In genomic region chr1:205339717-205340116, GRCh38 we compare ENCODE assay signal across 17 cellular contexts. TPM values are rescaled to one million over a fixed set of nuclear protein-coding genes. Genes with fewer than 3 reads are reported as not detected.
DNase-seq lines count a peak whose midpoint lies in the region; ATAC-seq and TF ChIP-seq lines count a peak whose summit lies in the region.
"Had no signal": no experiment of that assay in that cellular context is flagged by ENCODE, and none has a peak within 500 bp of the region (broad histone marks: within the 10 kb centered on the region; RNA-seq: fewer than 3 reads in every experiment).

No MANE protein-coding gene starts in this region.

- H3F3A ChIP-seq in smooth muscle cell (ENCODE audit: low read depth): no peaks in the 10 kb centered on the region

- peak; percentile 42 to 56 for ATAC-seq in activated T-cell treated with anti-CD3 and anti-CD28 coated beads, Interleukin-2, amount 50 U/mL, for 72 hours (replicated peaks in 1 of 2)
- ATAC-seq in HG02588 (IDR thresholded peaks at IDR 0.05; ENCODE audit: unreplicated experiment): peak; percentile 75
- peak; percentile 82 for ATAC-seq in HG03565 (IDR thresholded peaks at IDR 0.05; ENCODE audit: unreplicated experiment)
- ATAC-seq in stimulated activated naive B cell treated with anti-CD40 and anti-IgM and Interleukin-4, amounts not matched to agents 10 μg/mL and 1 μg/mL and 100 μg/mL, for 72 hours (replicated peaks): peak; percentile 89 to 91
- ATAC-seq in HG02970 (IDR thresholded peaks at IDR 0.05; ENCODE audit: low FRiP score, unreplicated experiment): no peak
- ATAC-seq: gastrocnemius medialis, pancreas had no signal

- H2BK120ac ChIP-seq in mesenchymal stem cell (ENCODE audit: low read depth, low read length): no peak overlapping the region

- H3K9me3 Mint-ChIP-seq in activated T-cell treated with anti-CD3 and anti-CD28 coated beads, Interleukin-2, amount 50 U/mL, for 72 hours: no peaks in the 10 kb centered on the region
- no peaks in the 10 kb centered on the region for H3K9me3 Mint-ChIP-seq in activated T-cell treated with anti-CD3 and anti-CD28 coated beads, Interleukin-2, amount 50 U/mL, for 24 hours
- no peaks in the 10 kb centered on the region for H3K9me3 Mint-ChIP-seq in stimulated activated naive B cell treated with anti-CD40 and anti-IgM and Interleukin-4, amounts not matched to agents 10 μg/mL and 1 μg/mL and 100 μg/mL, for 72 hours
- H3K9me3 Mint-ChIP-seq: activated T-cell treated with anti-CD3 and anti-CD28 coated beads, Interleukin-2, amount 50 U/mL, for 4 hours; mesothelial cell of epicardium had no signal

- no peak overlapping the region for H3K4me3 Mint-ChIP-seq in activated T-cell treated with anti-CD3 and anti-CD28 coated beads, Interleukin-2, amount 50 U/mL, for 72 hours
- H3K4me3 Mint-ChIP-seq in activated T-cell treated with anti-CD3 and anti-CD28 coated beads, Interleukin-2, amount 50 U/mL, for 24 hours: no peak overlapping the region
- H3K4me3 Mint-ChIP-seq in stimulated activated naive B cell treated with anti-CD40 and anti-IgM and Interleukin-4, amounts not matched to agents 10 μg/mL and 1 μg/mL and 100 μg/mL, for 72 hours: no peak overlapping the region
- H3K4me3 Mint-ChIP-seq: activated T-cell treated with anti-CD3 and anti-CD28 coated beads, Interleukin-2, amount 50 U/mL, for 4 hours; mesothelial cell of epicardium had no signal

- TF ChIP-seq CTCF in smooth muscle cell (IDR thresholded peaks at IDR 0.05; ENCODE audit: borderline replicate concordance, insufficient read depth, poor library complexity, severe bottlenecking): no peak

- no peaks in the 10 kb centered on the region for H4K20me1 ChIP-seq in smooth muscle cell (ENCODE audit: low read depth)

- H2BK5ac ChIP-seq in mesenchymal stem cell (ENCODE audit: low read depth, low read length, poor library complexity, severe bottlenecking): no peak overlapping the region

- no peak overlapping the region for H4K91ac ChIP-seq in mesenchymal stem cell (ENCODE audit: low read length)

- H3K27ac ChIP-seq in mesenchymal stem cell (ENCODE audit: low read length, poor library complexity, severe bottlenecking) (no peak overlapping the region), smooth muscle cell (ENCODE audit: low read depth) (no peak overlapping the region)
- H3K27ac ChIP-seq: gastrocnemius medialis, pancreas, uterus had no signal

- H3K9ac ChIP-seq in mesenchymal stem cell (ENCODE audit: low read length) (no peak overlapping the region), smooth muscle cell (ENCODE audit: low read depth) (no peak overlapping the region)

- no peaks in the 10 kb centered on the region for H3K79me2 ChIP-seq in smooth muscle cell (ENCODE audit: low read depth)

- no peak for DNase-seq in activated T-cell treated with anti-CD3 and anti-CD28 coated beads, Interleukin-2, amount 50 U/mL, for 72 hours
- DNase-seq in activated T-cell treated with anti-CD3 and anti-CD28 coated beads, Interleukin-2, amount 50 U/mL, for 24 hours: no peak
- DNase-seq in stimulated activated naive B cell treated with anti-CD40 and anti-IgM and Interleukin-4, amounts not matched to agents 10 μg/mL and 1 μg/mL and 100 μg/mL, for 72 hours: peak; percentile 54
- DNase-seq in mesenchymal stem cell (no peak), smooth muscle cell (lab: John Stamatoyannopoulos, UW; ENCODE audit: unreplicated experiment) (no peak)
- DNase-seq: activated T-cell treated with anti-CD3 and anti-CD28 coated beads, Interleukin-2, amount 50 U/mL, for 4 hours; gastrocnemius medialis; NCI-H2029; stimulated activated CD8-positive, alpha-beta memory T cell treated with anti-CD3 and anti-CD28 coated beads, Interleukin-4, amount 100 ng/mL, for 48 hours; uterus; WERI-Rb-1 had no signal

- no peak overlapping the region for H3K23ac ChIP-seq in mesenchymal stem cell (ENCODE audit: low read length in 2 of 2)

- no peak overlapping the region for H4K8ac ChIP-seq in mesenchymal stem cell (ENCODE audit: low read length)

- H3K36me3 Mint-ChIP-seq in activated T-cell treated with anti-CD3 and anti-CD28 coated beads, Interleukin-2, amount 50 U/mL, for 72 hours (ENCODE audit: insufficient read depth in 2 of 2): no peaks in the 10 kb centered on the region
- no peaks in the 10 kb centered on the region for H3K36me3 Mint-ChIP-seq in activated T-cell treated with anti-CD3 and anti-CD28 coated beads, Interleukin-2, amount 50 U/mL, for 24 hours (ENCODE audit: low read depth)
- no peaks in the 10 kb centered on the region for H3K36me3 Mint-ChIP-seq in stimulated activated naive B cell treated with anti-CD40 and anti-IgM and Interleukin-4, amounts not matched to agents 10 μg/mL and 1 μg/mL and 100 μg/mL, for 72 hours
- H3K36me3 Mint-ChIP-seq: mesothelial cell of epicardium had no signal

- no peak overlapping the region for H2BK15ac ChIP-seq in mesenchymal stem cell (ENCODE audit: low read depth, poor library complexity, severe bottlenecking)

- no peak overlapping the region for H3K4me2 ChIP-seq in mesenchymal stem cell (ENCODE audit: low read length, poor library complexity, severe bottlenecking)
- no peak overlapping the region for H3K4me2 ChIP-seq in smooth muscle cell

- H3K4me1 ChIP-seq in mesenchymal stem cell (ENCODE audit: control insufficient read depth, insufficient read depth, low read depth, low read length) (peaks cover 13% of the 10 kb centered on the region), smooth muscle cell (ENCODE audit: low read depth) (peaks cover 14% of the 10 kb centered on the region)

- H2AFZ ChIP-seq in mesenchymal stem cell (ENCODE audit: low read depth, low read length): no peak overlapping the region
- no peak overlapping the region for H2AFZ ChIP-seq in smooth muscle cell (ENCODE audit: low read depth)

- H3K36me3 ChIP-seq in mesenchymal stem cell (ENCODE audit: control insufficient read depth in 1 of 2, insufficient read depth in 2 of 2, low read depth in 1 of 2, low read length in 2 of 2): no peaks in the 10 kb centered on the region
- no peaks in the 10 kb centered on the region for H3K36me3 ChIP-seq in smooth muscle cell (ENCODE audit: low read depth)
- H3K36me3 ChIP-seq: gastrocnemius medialis, pancreas, uterus, WERI-Rb-1 had no signal

- H3K27me3 ChIP-seq in mesenchymal stem cell (ENCODE audit: control insufficient read depth in 1 of 2, insufficient read depth in 1 of 2, low read length in 2 of 2): peaks cover 54 to 75% of the 10 kb centered on the region in 2 experiments
- H3K27me3 ChIP-seq in smooth muscle cell (ENCODE audit: low read depth): peaks cover 21% of the 10 kb centered on the region
- H3K27me3 ChIP-seq: pancreas had no signal

- H3K9me3 ChIP-seq in mesenchymal stem cell (ENCODE audit: control insufficient read depth, low read length): no peaks in the 10 kb centered on the region
- H3K9me3 ChIP-seq in smooth muscle cell (replicated peaks; ENCODE audit: low read depth): no peaks in the 10 kb centered on the region
- H3K9me3 ChIP-seq: gastrocnemius medialis, pancreas, uterus had no signal

- H3K27me3 Mint-ChIP-seq in activated T-cell treated with anti-CD3 and anti-CD28 coated beads, Interleukin-2, amount 50 U/mL, for 72 hours (ENCODE audit: low read depth): peaks cover 27% of the 10 kb centered on the region
- peaks cover 22% of the 10 kb centered on the region for H3K27me3 Mint-ChIP-seq in activated T-cell treated with anti-CD3 and anti-CD28 coated beads, Interleukin-2, amount 50 U/mL, for 24 hours
- H3K27me3 Mint-ChIP-seq in stimulated activated naive B cell treated with anti-CD40 and anti-IgM and Interleukin-4, amounts not matched to agents 10 μg/mL and 1 μg/mL and 100 μg/mL, for 72 hours: peaks cover 13 to 19% of the 10 kb centered on the region in 2 donors

- H3K18ac ChIP-seq in mesenchymal stem cell (ENCODE audit: low read depth in 1 of 2, low read length in 2 of 2): no peak overlapping the region

- WGBS in mesenchymal stem cell: 100% methylated on average over 4 of the region's 4 CpGs
- 97% methylated on average over 4 of the region's 4 CpGs for WGBS in smooth muscle cell (ENCODE audit: low lambda C conversion rate)

- no peaks in the 10 kb centered on the region for H3K79me1 ChIP-seq in mesenchymal stem cell (replicated peaks; ENCODE audit: low read length, poor library complexity, severe bottlenecking)

- H3K14ac ChIP-seq in mesenchymal stem cell (ENCODE audit: low read length in 2 of 2): no peak overlapping the region

- H3K4me3 ChIP-seq in mesenchymal stem cell (ENCODE audit: insufficient read depth in 1 of 2, low read depth in 1 of 2, low read length in 2 of 2): no peak overlapping the region
- no peak overlapping the region for H3K4me3 ChIP-seq in smooth muscle cell
- H3K4me3 ChIP-seq: gastrocnemius medialis, pancreas, uterus had no signal

- H3K4me1 Mint-ChIP-seq in activated T-cell treated with anti-CD3 and anti-CD28 coated beads, Interleukin-2, amount 50 U/mL, for 72 hours (ENCODE audit: low read depth): peaks cover 15% of the 10 kb centered on the region
- H3K4me1 Mint-ChIP-seq in activated T-cell treated with anti-CD3 and anti-CD28 coated beads, Interleukin-2, amount 50 U/mL, for 24 hours (ENCODE audit: low read depth): peaks cover 9% of the 10 kb centered on the region
- peaks cover 35 to 59% of the 10 kb centered on the region in 2 donors for H3K4me1 Mint-ChIP-seq in stimulated activated naive B cell treated with anti-CD40 and anti-IgM and Interleukin-4, amounts not matched to agents 10 μg/mL and 1 μg/mL and 100 μg/mL, for 72 hours

- H3K27ac Mint-ChIP-seq in activated T-cell treated with anti-CD3 and anti-CD28 coated beads, Interleukin-2, amount 50 U/mL, for 72 hours: no peak overlapping the region
- H3K27ac Mint-ChIP-seq in activated T-cell treated with anti-CD3 and anti-CD28 coated beads, Interleukin-2, amount 50 U/mL, for 24 hours: no peak overlapping the region
- H3K27ac Mint-ChIP-seq in stimulated activated naive B cell treated with anti-CD40 and anti-IgM and Interleukin-4, amounts not matched to agents 10 μg/mL and 1 μg/mL and 100 μg/mL, for 72 hours: no peak overlapping the region
- H3K27ac Mint-ChIP-seq: mesothelial cell of epicardium had no signal

- H3K4ac ChIP-seq in mesenchymal stem cell (ENCODE audit: low read depth in 1 of 2, low read length in 2 of 2): no peak overlapping the region

- no peak overlapping the region for H2BK12ac ChIP-seq in mesenchymal stem cell (ENCODE audit: low read length in 2 of 2)

- H2AK5ac ChIP-seq in mesenchymal stem cell (ENCODE audit: low read length, severe bottlenecking): no peak overlapping the region

RNA-seq across cellular contexts. Expression of gene KLHDC8A, which starts 17.0 kb away (rescaled TPM):
- total RNA-seq in activated T-cell treated with anti-CD3 and anti-CD28 coated beads, Interleukin-2, amount 50 U/mL, for 72 hours: not detected
- polyA plus RNA-seq in mesenchymal stem cell (2013, experiment 1 of 2): not detected
- not detected for polyA plus RNA-seq in mesenchymal stem cell (2013, experiment 2 of 2)
- total RNA-seq in smooth muscle cell: 0.54 TPM in 1 of 2 replicates, not detected in the other
- 0.33 and 0.84 TPM in 2 replicates for polyA plus RNA-seq in smooth muscle cell
- total RNA-seq: A673, gastrocnemius medialis had no signal

RNA-seq across cellular contexts. Expression of gene NUAK2, which starts 18.2 kb away (rescaled TPM):
- 1 to 10 TPM; 5.4 to 5.7 TPM for total RNA-seq in activated T-cell treated with anti-CD3 and anti-CD28 coated beads, Interleukin-2, amount 50 U/mL, for 72 hours
- polyA plus RNA-seq in mesenchymal stem cell (2013, experiment 1 of 2): 2.9 TPM
- 2.9 TPM for polyA plus RNA-seq in mesenchymal stem cell (2013, experiment 2 of 2)
- 6.6 and 11.3 TPM in 2 replicates for total RNA-seq in smooth muscle cell
- 15.8 and 16.8 TPM in 2 replicates for polyA plus RNA-seq in smooth muscle cell
